Comparison of ENCODE assay signal across 8 cellular contexts in genomic region chr5:38016835-38017234, GRCh38.
"Had no signal": no experiment of that assay in that cellular context is flagged by ENCODE, and none has a peak within 500 bp of the region (broad histone marks: within the 10 kb centered on the region; RNA-seq: fewer than 3 reads in every experiment).

No MANE protein-coding gene starts in this region.

- H3K4me1 Mint-ChIP-seq: H9 had no signal

- H3K4me3 ChIP-seq: GM23248, HAP-1 had no signal

- H3K27ac ChIP-seq: GM23248 had no signal

- H3K36me3 ChIP-seq: HAP-1 had no signal

- H2AFZ ChIP-seq: GM23248 had no signal

- H3K4me3 Mint-ChIP-seq: H9, HFFc6 had no signal

- H3K9me3 ChIP-seq: HAP-1 had no signal

- H3K27ac Mint-ChIP-seq: H9, HFFc6 had no signal

- ATAC-seq: HCT116 had no signal

- H3K9me3 Mint-ChIP-seq: H9, HFFc6 had no signal

- H3K4me1 ChIP-seq: HAP-1 had no signal

- DNase-seq: GM23248, GOT3, H7, H9, HCEC 1CT, HFFc6 had no signal
